Comparison of ENCODE assay signal across 1 cellular context in the genomic region with DNA sequence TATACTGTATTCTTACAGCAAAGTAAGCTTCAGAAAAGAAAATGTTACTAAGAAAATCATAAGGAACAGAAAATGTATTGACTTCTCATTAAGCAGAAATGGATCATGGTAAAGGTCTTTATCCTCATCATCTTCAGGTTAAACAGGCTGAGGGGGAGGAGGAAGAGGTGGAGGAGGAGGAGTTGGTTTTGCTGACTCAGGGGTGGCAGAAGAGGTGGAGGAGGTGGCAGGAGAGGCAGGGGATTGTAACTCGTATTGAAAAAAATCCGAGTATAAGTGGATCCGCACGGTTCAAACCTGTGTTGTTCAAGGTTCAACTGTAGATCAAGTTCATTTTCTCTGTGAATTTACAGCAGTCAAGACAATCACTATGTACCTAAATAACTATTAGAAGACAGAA.
A peak's percentile ranks its signal among the peaks of the same experiment; 100 is the strongest.
TF ChIP-seq lines count a peak whose summit lies in the region.

No MANE protein-coding gene starts in this region.

TF ChIP-seq in HepG2, 621 proteins besides CTCF, POLR2A, EP300 and RAD21:
- TF ChIP-seq MAFF (IDR thresholded peaks at IDR 0.05; ENCODE audit: low read depth, low read length) (peak; percentile 52), ETV5 (CRISPR knock-in tag; IDR thresholded peaks at IDR 0.05; ENCODE audit: borderline replicate concordance) (no peak), MAFK (conservative IDR thresholded peaks at IDR 0.05 in 1 of 2, IDR thresholded peaks at IDR 0.05 in 1 of 2; ENCODE audit: low read length in 2 of 2) (peak; percentile 27 to 73; a peak in 2 of 4 replicates)
